ENCODE assay signal across 1 cellular context in genomic region chr14:20681348-20682126, GRCh38.
TF ChIP-seq lines count a peak whose summit lies in the region.

No MANE protein-coding gene starts in this region.

TF ChIP-seq in H1, 55 proteins besides CTCF, POLR2A, EP300 and RAD21:
- TF ChIP-seq CREB1 (IDR thresholded peaks at IDR 0.05) (no peak), SP2 (IDR thresholded peaks at IDR 0.05; ENCODE audit: low read length) (no peak), RNF2 (IDR thresholded peaks at IDR 0.05; ENCODE audit: borderline replicate concordance, low read depth, low read length, missing control alignments, poor library complexity, severe bottlenecking) (no peak), CBX5 (IDR thresholded peaks at IDR 0.05; ENCODE audit: low read depth, low read length) (no peak), SP1 (IDR thresholded peaks at IDR 0.05; ENCODE audit: low read depth, low read length) (peak; percentile 89), POU5F1 (IDR thresholded peaks at IDR 0.05; ENCODE audit: low read depth, low read length) (peak; percentile 79; the same call in 1 of the 2 replicates), POLR2AphosphoS5 (IDR thresholded peaks at IDR 0.05; ENCODE audit: low read depth, low read length) (no peak), EZH2 (IDR thresholded peaks at IDR 0.05; ENCODE audit: low read depth, low read length, severe bottlenecking) (no peak), MAX (IDR thresholded peaks at IDR 0.05) (no peak), CBX8 (IDR thresholded peaks at IDR 0.05; ENCODE audit: borderline replicate concordance, low read depth, low read length) (no peak), SIRT6 (IDR thresholded peaks at IDR 0.05; ENCODE audit: low read length) (no peak), USF2 (IDR thresholded peaks at IDR 0.05; ENCODE audit: low read length) (no peak), HDAC6 (IDR thresholded peaks at IDR 0.05; ENCODE audit: low read depth, low read length) (no peak), TAF7 (optimal IDR thresholded peaks at IDR 0.05; ENCODE audit: borderline replicate concordance, low read depth, low read length) (no peak), BCL11A (IDR thresholded peaks at IDR 0.05; ENCODE audit: low read depth in 2 of 2, low read length in 2 of 2) (no peak), CHD7 (IDR thresholded peaks at IDR 0.05; ENCODE audit: insufficient replicate concordance, low read length) (no peak), E2F6 (IDR thresholded peaks at IDR 0.05) (no peak; the same call in 1 of the 2 replicates), SUZ12 (IDR thresholded peaks at IDR 0.05; ENCODE audit: low read length) (no peak), YY1 (IDR thresholded peaks at IDR 0.05; ENCODE audit: low read depth, low read length) (no peak; the same call in 1 of the 2 replicates), SP4 (IDR thresholded peaks at IDR 0.05; ENCODE audit: low read length) (no peak), RFX5 (IDR thresholded peaks at IDR 0.05; ENCODE audit: borderline replicate concordance, low read depth, low read length) (0 out of 2 replicates have a peak, but pooled peaks have one; percentile 25), HDAC2 (IDR thresholded peaks at IDR 0.05; ENCODE audit: borderline replicate concordance in 1 of 2, low read depth in 2 of 2, low read length in 2 of 2) (no peak), KDM1A (IDR thresholded peaks at IDR 0.05; ENCODE audit: borderline replicate concordance, low read length) (peak; percentile 38; the same call in 1 of the 2 replicates), CHD2 (IDR thresholded peaks at IDR 0.05; ENCODE audit: low read length) (peak; percentile 30; the same call in 1 of the 2 replicates), CTBP2 (IDR thresholded peaks at IDR 0.05; ENCODE audit: borderline replicate concordance, insufficient read depth, insufficient read length, low read length) (no peak), SIN3A (conservative IDR thresholded peaks at IDR 0.05 in 1 of 2, IDR thresholded peaks at IDR 0.05 in 1 of 2; ENCODE audit: low read depth in 1 of 2, low read length in 2 of 2) (peak; percentile 69 to 71; a peak in 1 of 4 replicates), ASH2L (IDR thresholded peaks at IDR 0.05; ENCODE audit: low read length) (peak; percentile 97), NANOG (IDR thresholded peaks at IDR 0.05; ENCODE audit: insufficient read depth, low read depth, low read length, poor library complexity, severe bottlenecking) (no peak), BACH1 (IDR thresholded peaks at IDR 0.05; ENCODE audit: low read length) (no peak; the same call in 1 of the 2 replicates), ATF2 (IDR thresholded peaks at IDR 0.05; ENCODE audit: low read length) (peak; percentile 28; the same call in 1 of the 2 replicates), CEBPB (IDR thresholded peaks at IDR 0.05; ENCODE audit: low read depth, low read length) (peak; percentile 75), GABPA (IDR thresholded peaks at IDR 0.05; ENCODE audit: borderline replicate concordance, insufficient read depth, low read length) (no peak), SIX5 (IDR thresholded peaks at IDR 0.05; ENCODE audit: low read depth, low read length) (no peak), ZNF274 (IDR thresholded peaks at IDR 0.05; ENCODE audit: borderline replicate concordance, extremely low read depth, low read length) (no peak), SAP30 (IDR thresholded peaks at IDR 0.05; ENCODE audit: insufficient read depth, insufficient replicate concordance, low read length) (no peak), PHF8 (conservative IDR thresholded peaks at IDR 0.05; ENCODE audit: low read depth, low read length) (no peak; the same call in 1 of the 2 replicates), ATF3 (IDR thresholded peaks at IDR 0.05; ENCODE audit: insufficient read depth, low read depth, low read length) (no peak), TBP (IDR thresholded peaks at IDR 0.05; ENCODE audit: low read depth, low read length) (peak; percentile 99), MAFK (IDR thresholded peaks at IDR 0.05; ENCODE audit: low read depth, low read length) (peak; percentile 96; the same call in 1 of the 2 replicates), NRF1 (IDR thresholded peaks at IDR 0.05; ENCODE audit: low read depth, low read length) (peak; percentile 26; the same call in 1 of the 2 replicates), FOSL1 (IDR thresholded peaks at IDR 0.05; ENCODE audit: insufficient read depth, low read depth, low read length) (no peak), KDM4A (IDR thresholded peaks at IDR 0.05; ENCODE audit: low read depth, low read length, severe bottlenecking) (no peak), TAF1 (IDR thresholded peaks at IDR 0.05; ENCODE audit: low read depth, low read length) (no peak), RXRA (IDR thresholded peaks at IDR 0.05; ENCODE audit: insufficient read depth, low read depth, low read length) (no peak), TEAD4 (IDR thresholded peaks at IDR 0.05; ENCODE audit: low read depth, low read length) (peak; percentile 63), GTF2F1 (IDR thresholded peaks at IDR 0.05; ENCODE audit: borderline replicate concordance, low read depth, low read length) (no peak), RBBP5 (IDR thresholded peaks at IDR 0.05; ENCODE audit: borderline replicate concordance, low read depth, low read length) (0 out of 2 replicates have a peak, but pooled peaks have one; percentile 58)
TF ChIP-seq in H1: peak in this region for 14.
